Comparison of ENCODE assay signal across 12 cellular contexts in the genomic region with DNA sequence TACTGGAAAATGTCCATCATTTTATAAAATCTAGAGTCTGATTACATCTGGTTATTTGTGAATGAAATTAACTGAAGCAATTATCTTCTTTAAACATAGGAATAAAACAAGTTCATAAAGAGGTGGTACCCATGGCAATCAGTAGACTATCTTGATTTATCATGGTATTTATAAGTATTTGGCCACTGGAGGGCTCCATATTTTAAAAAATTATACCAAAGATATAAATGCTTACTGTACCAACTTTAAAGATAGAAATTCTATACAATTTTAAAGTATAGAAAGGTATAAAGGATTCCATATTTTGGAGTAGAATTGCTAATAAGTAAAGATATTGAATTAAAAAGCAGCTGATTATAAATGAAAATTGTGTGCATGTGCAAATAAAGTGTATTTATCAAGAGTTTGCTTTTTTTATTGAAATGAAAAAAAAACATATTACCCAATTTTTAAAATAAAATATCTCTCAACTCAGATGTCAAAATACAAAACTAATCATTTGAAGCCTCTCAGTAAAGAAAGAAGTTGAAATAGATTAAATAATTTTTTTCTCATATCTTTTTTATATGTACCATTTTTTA.
DNase-seq lines count a peak whose midpoint lies in the region; ATAC-seq and TF ChIP-seq lines count a peak whose summit lies in the region.
"Had no signal": no experiment of that assay in that cellular context is flagged by ENCODE, and none has a peak within 500 bp of the region (broad histone marks: within the 10 kb centered on the region; RNA-seq: fewer than 3 reads in every experiment).

No MANE protein-coding gene starts in this region.

- H4K20me1 ChIP-seq in SK-N-SH (ENCODE audit: insufficient read depth) (no peaks in the 10 kb centered on the region), smooth muscle cell (ENCODE audit: low read depth) (peaks cover 97% of the 10 kb centered on the region)

- no peaks in the 10 kb centered on the region for H3K9me3 ChIP-seq in SK-N-SH
- no peaks in the 10 kb centered on the region for H3K9me3 ChIP-seq in smooth muscle cell (replicated peaks; ENCODE audit: low read depth)
- no peaks in the 10 kb centered on the region for H3K9me3 ChIP-seq in left ventricle myocardium inferior (replicated peaks)

- TF ChIP-seq RAD21 in SK-N-SH (IDR thresholded peaks at IDR 0.05; ENCODE audit: low read length): no peak

- H3K79me2 ChIP-seq in SK-N-SH (ENCODE audit: insufficient read depth) (peaks cover 3% of the 10 kb centered on the region; the same call in 1 of the 2 replicates), smooth muscle cell (ENCODE audit: low read depth) (peaks cover 40% of the 10 kb centered on the region)

- H3K27me3 ChIP-seq in SK-N-SH (ENCODE audit: insufficient read depth) (no peaks in the 10 kb centered on the region), smooth muscle cell (ENCODE audit: low read depth) (no peaks in the 10 kb centered on the region), left ventricle myocardium inferior (ENCODE audit: low read depth) (no peaks in the 10 kb centered on the region)

- H2AFZ ChIP-seq in SK-N-SH (ENCODE audit: low read depth): no peak overlapping the region
- H2AFZ ChIP-seq in smooth muscle cell (ENCODE audit: low read depth): no peak overlapping the region

- ATAC-seq in SK-N-SH treated with all-trans-retinoic acid at 6 μM for 48 hours (no peak), HG03097 (IDR thresholded peaks at IDR 0.05; ENCODE audit: low FRiP score, unreplicated experiment) (no peak)
- ATAC-seq: HCT116, Panc1 had no signal

- intact Hi-C loops in left ventricle myocardium inferior (cut with micrococcal nuclease): no loop called here

- TF ChIP-seq CTCF in SK-N-SH (IDR thresholded peaks at IDR 0.05) (peak; percentile 55), choroid plexus epithelial cell (conservative IDR thresholded peaks at IDR 0.05; ENCODE audit: low read depth, low read length) (peak; percentile 25), smooth muscle cell (IDR thresholded peaks at IDR 0.05; ENCODE audit: borderline replicate concordance, insufficient read depth, poor library complexity, severe bottlenecking) (peak; percentile 10), left ventricle myocardium inferior (IDR thresholded peaks at IDR 0.05; ENCODE audit: borderline replicate concordance) (no peak)

- H3K9me2 ChIP-seq in SK-N-SH: no peaks in the 10 kb centered on the region

- H3K4me2 ChIP-seq in SK-N-SH: no peak overlapping the region
- no peak overlapping the region for H3K4me2 ChIP-seq in smooth muscle cell

- H3F3A ChIP-seq in SK-N-SH (replicated peaks; ENCODE audit: insufficient read depth): peaks cover 7% of the 10 kb centered on the region
- no peaks in the 10 kb centered on the region for H3F3A ChIP-seq in smooth muscle cell (ENCODE audit: low read depth)

- H3K9ac ChIP-seq in SK-N-SH (no peak overlapping the region), smooth muscle cell (ENCODE audit: low read depth) (no peak overlapping the region)

- H3K4me3 ChIP-seq in SK-N-SH (ENCODE audit: low read depth in 2 of 2, low read length in 1 of 2) (no peak overlapping the region), choroid plexus epithelial cell (ENCODE audit: low read depth, low read length) (no peak overlapping the region), smooth muscle cell (no peak overlapping the region), left ventricle myocardium inferior (no peak overlapping the region)

- CTCF ChIA-PET in SK-N-SH (lab: Yijun Ruan, JAX): interaction anchor here (0.9 to 2.3 kb wide), 4 partner anchors 9 to 54 kb away, joined by 3 to 9 read pairs (median 6); no protein-coding TSS in a partner anchor

- POLR2A ChIA-PET in SK-N-SH (lab: Yijun Ruan, JAX): no interaction called here

- no peak for TF ChIP-seq EP300 in SK-N-SH (IDR thresholded peaks at IDR 0.05; ENCODE audit: borderline replicate concordance in 1 of 2, low read depth in 1 of 2, low read length in 1 of 2)

- H3K36me3 ChIP-seq in SK-N-SH (replicated peaks in 1 of 2; ENCODE audit: control insufficient read depth in 1 of 2, insufficient read depth in 2 of 2, low read length in 1 of 2): no peaks in the 10 kb centered on the region
- no peaks in the 10 kb centered on the region for H3K36me3 ChIP-seq in smooth muscle cell (ENCODE audit: low read depth)
- H3K36me3 ChIP-seq in left ventricle myocardium inferior: no peaks in the 10 kb centered on the region

- H3K4me1 ChIP-seq in SK-N-SH (ENCODE audit: control insufficient read depth in 1 of 2, insufficient read depth in 2 of 2, low read depth in 1 of 2, low read length in 1 of 2): peaks cover 9 to 10% of the 10 kb centered on the region in 2 experiments
- no peaks in the 10 kb centered on the region for H3K4me1 ChIP-seq in smooth muscle cell (ENCODE audit: low read depth)
- H3K4me1 ChIP-seq in left ventricle myocardium inferior: peaks cover 33% of the 10 kb centered on the region

- H3K27ac ChIP-seq in SK-N-SH (ENCODE audit: low read depth in 2 of 2, low read length in 1 of 2): no peak overlapping the region
- H3K27ac ChIP-seq in smooth muscle cell (ENCODE audit: low read depth): no peak overlapping the region
- no peak overlapping the region for H3K27ac ChIP-seq in left ventricle myocardium inferior (replicated peaks)

- DNase-seq in SK-N-SH (no peak), NCI-H69 (lab: John Stamatoyannopoulos, UW) (peak; percentile 7), choroid plexus epithelial cell (ENCODE audit: low read depth) (peak; percentile 14), smooth muscle cell (lab: John Stamatoyannopoulos, UW; ENCODE audit: unreplicated experiment) (no peak), left ventricle myocardium inferior (no peak), COR-L47 (lab: John Stamatoyannopoulos, UW) (no peak)
- DNase-seq: activated CD4-positive, alpha-beta T cell treated with anti-CD3 and anti-CD28 coated beads, Interleukin-2, amount 50 U/mL, for 4 hours; NCI-H1048 had no signal

TF ChIP-seq in SK-N-SH, 30 proteins besides CTCF, POLR2A, EP300 and RAD21:
- TF ChIP-seq YY1 (IDR thresholded peaks at IDR 0.05; ENCODE audit: low read depth) (no peak), FOSL2 (IDR thresholded peaks at IDR 0.05; ENCODE audit: borderline replicate concordance, low read depth) (no peak), FOXM1 (IDR thresholded peaks at IDR 0.05; ENCODE audit: low read depth) (no peak), ELF1 (IDR thresholded peaks at IDR 0.05) (no peak)
TF ChIP-seq in SK-N-SH: peak in this region for 0.

TF ChIP-seq in SK-N-SH treated with all-trans-retinoic acid at 6 μM for 48 hours, 23 proteins besides CTCF, POLR2A, EP300 and RAD21:
- TF ChIP-seq, protein P1, sequence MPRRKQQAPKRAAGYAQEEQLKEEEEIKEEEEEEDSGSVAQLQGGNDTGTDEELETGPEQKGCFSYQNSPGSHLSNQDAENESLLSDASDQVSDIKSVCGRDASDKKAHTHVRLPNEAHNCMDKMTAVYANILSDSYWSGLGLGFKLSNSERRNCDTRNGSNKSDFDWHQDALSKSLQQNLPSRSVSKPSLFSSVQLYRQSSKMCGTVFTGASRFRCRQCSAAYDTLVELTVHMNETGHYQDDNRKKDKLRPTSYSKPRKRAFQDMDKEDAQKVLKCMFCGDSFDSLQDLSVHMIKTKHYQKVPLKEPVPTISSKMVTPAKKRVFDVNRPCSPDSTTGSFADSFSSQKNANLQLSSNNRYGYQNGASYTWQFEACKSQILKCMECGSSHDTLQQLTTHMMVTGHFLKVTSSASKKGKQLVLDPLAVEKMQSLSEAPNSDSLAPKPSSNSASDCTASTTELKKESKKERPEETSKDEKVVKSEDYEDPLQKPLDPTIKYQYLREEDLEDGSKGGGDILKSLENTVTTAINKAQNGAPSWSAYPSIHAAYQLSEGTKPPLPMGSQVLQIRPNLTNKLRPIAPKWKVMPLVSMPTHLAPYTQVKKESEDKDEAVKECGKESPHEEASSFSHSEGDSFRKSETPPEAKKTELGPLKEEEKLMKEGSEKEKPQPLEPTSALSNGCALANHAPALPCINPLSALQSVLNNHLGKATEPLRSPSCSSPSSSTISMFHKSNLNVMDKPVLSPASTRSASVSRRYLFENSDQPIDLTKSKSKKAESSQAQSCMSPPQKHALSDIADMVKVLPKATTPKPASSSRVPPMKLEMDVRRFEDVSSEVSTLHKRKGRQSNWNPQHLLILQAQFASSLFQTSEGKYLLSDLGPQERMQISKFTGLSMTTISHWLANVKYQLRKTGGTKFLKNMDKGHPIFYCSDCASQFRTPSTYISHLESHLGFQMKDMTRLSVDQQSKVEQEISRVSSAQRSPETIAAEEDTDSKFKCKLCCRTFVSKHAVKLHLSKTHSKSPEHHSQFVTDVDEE (CRISPR knock-in tag; IDR thresholded peaks at IDR 0.05): no peak
- no peak for TF ChIP-seq ZFP3 (CRISPR knock-in tag; IDR thresholded peaks at IDR 0.05)
- no peak for TF ChIP-seq BACH2 (CRISPR knock-in tag; IDR thresholded peaks at IDR 0.05; ENCODE audit: borderline replicate concordance)
- TF ChIP-seq SNAI2 (CRISPR knock-in tag; IDR thresholded peaks at IDR 0.05): no peak

Comparison
In these comparisons a context has a peak if more than half of its experiments do, and no peak if none do; other contexts are left out.
1. DNase-seq: peak in NCI-H69 (single experiment) and choroid plexus epithelial cell (single experiment); none in SK-N-SH (single experiment), smooth muscle cell (single experiment), left ventricle myocardium inferior (single experiment) and COR-L47 (single experiment).